Comparison of ENCODE assay signal across 1 cellular context in genomic region chr18:44701227-44701626, GRCh38.
TF ChIP-seq lines count a peak whose summit lies in the region.

No MANE protein-coding gene starts in this region.

TF ChIP-seq in SK-N-SH, 30 proteins besides CTCF, POLR2A, EP300 and RAD21 (continued from another document):
- no peak for TF ChIP-seq SIN3A (IDR thresholded peaks at IDR 0.05; ENCODE audit: borderline replicate concordance, low read depth, low read length)
- TF ChIP-seq GABPA (IDR thresholded peaks at IDR 0.05; ENCODE audit: low read depth), result no peak
- no peak for TF ChIP-seq ELF1 (IDR thresholded peaks at IDR 0.05)
- no peak for TF ChIP-seq EZH2phosphoT487 (IDR thresholded peaks at IDR 0.05; ENCODE audit: borderline replicate concordance, low read depth)
- TF ChIP-seq ZBTB33 (IDR thresholded peaks at IDR 0.05; ENCODE audit: borderline replicate concordance, low read depth), result no peak
- no peak for TF ChIP-seq FOSL2 (IDR thresholded peaks at IDR 0.05; ENCODE audit: borderline replicate concordance, low read depth)
- no peak for TF ChIP-seq JUND (IDR thresholded peaks at IDR 0.05)
- TF ChIP-seq MEF2A (IDR thresholded peaks at IDR 0.05; ENCODE audit: borderline replicate concordance, low read depth), result no peak
- no peak for TF ChIP-seq REST (IDR thresholded peaks at IDR 0.05; ENCODE audit: low read depth, low read length)
- TF ChIP-seq RFX5 (IDR thresholded peaks at IDR 0.05; ENCODE audit: low read length), result no peak
- no peak for TF ChIP-seq NFIC (IDR thresholded peaks at IDR 0.05; ENCODE audit: borderline replicate concordance)
- TF ChIP-seq USF2 (IDR thresholded peaks at IDR 0.05; ENCODE audit: borderline replicate concordance, low read depth, low read length), result no peak
- TF ChIP-seq RXRA (IDR thresholded peaks at IDR 0.05; ENCODE audit: borderline replicate concordance, low read depth), result no peak
- no peak for TF ChIP-seq USF1 (IDR thresholded peaks at IDR 0.05; ENCODE audit: borderline replicate concordance, low read depth)
